1 cellular context compared by ENCODE assay signal in the genomic region with DNA sequence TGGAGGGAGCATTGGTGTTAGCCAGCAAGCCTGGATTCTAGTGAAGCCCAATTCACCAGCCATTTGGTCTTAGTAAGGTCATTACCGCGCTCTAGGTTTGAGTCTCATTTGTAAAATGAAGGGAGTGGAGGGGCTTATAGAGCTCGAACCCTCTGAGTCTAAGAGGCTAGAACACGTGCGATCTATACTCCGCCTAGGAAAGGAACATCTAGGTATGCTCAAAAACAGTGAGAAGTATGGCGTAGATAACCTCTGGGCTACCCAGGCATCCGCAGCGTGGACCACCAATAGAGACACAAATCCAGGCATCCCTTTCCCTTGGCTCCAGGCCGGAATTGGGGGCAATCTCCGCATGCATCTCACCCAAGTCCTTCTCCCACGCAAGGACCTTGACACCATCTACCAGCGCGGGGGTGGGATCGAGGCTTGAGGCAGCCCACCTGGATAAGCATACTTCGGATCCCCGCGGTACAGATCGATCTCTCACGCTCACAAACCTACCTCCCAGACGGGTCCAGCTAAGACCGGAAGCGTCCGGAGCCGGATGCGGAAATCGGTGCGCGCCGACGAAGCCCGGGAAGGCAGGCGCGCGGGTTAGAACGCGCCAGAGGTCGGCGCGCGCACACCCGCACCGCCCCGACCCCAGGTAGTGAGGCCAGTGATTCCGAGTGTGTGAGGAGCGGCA.
TF ChIP-seq lines count a peak whose summit lies in the region.

Gene METTL25B (plus strand): TSS at position 556 of the 685 bp plus-strand sequence. CDS start 636 bp downstream, outside the sequence.

TF ChIP-seq in HepG2, 621 proteins besides CTCF, POLR2A, EP300 and RAD21 (continued from another document and continues in another):
- TF ChIP-seq MXD1 (CRISPR knock-in tag; IDR thresholded peaks at IDR 0.05) (no peak; the same call in 1 of the 2 replicates), ZNF670 (CRISPR knock-in tag; IDR thresholded peaks at IDR 0.05; ENCODE audit: borderline replicate concordance) (no peak), ZNF431 (CRISPR knock-in tag; IDR thresholded peaks at IDR 0.05; ENCODE audit: borderline replicate concordance, low read depth) (no peak), FLYWCH1 (CRISPR knock-in tag; IDR thresholded peaks at IDR 0.05) (no peak), SNAPC4 (CRISPR knock-in tag; IDR thresholded peaks at IDR 0.05) (0 out of 2 replicates have a peak, but pooled peaks have one; percentile 25), KDM2A (CRISPR knock-in tag; IDR thresholded peaks at IDR 0.05; ENCODE audit: borderline replicate concordance, low read depth) (peak; percentile 57), REXO4 (CRISPR knock-in tag; IDR thresholded peaks at IDR 0.05; ENCODE audit: borderline replicate concordance) (no peak), ZNF101 (CRISPR knock-in tag; IDR thresholded peaks at IDR 0.05; ENCODE audit: borderline replicate concordance, low read depth) (no peak), ZNF83 (CRISPR knock-in tag; IDR thresholded peaks at IDR 0.05; ENCODE audit: borderline replicate concordance) (no peak), ARNTL (CRISPR knock-in tag; IDR thresholded peaks at IDR 0.05) (0 out of 2 replicates have a peak, but pooled peaks have one; percentile 28), PRPF4 (IDR thresholded peaks at IDR 0.05; ENCODE audit: low read depth, low read length, poor library complexity, severe bottlenecking) (no peak), E2F1 (CRISPR knock-in tag; IDR thresholded peaks at IDR 0.05) (no peak), ZNF639 (CRISPR knock-in tag; conservative IDR thresholded peaks at IDR 0.05) (no peak), GABPB1 (CRISPR knock-in tag; IDR thresholded peaks at IDR 0.05) (peak; percentile 95), ZNF687 (CRISPR knock-in tag; IDR thresholded peaks at IDR 0.05) (peak; percentile 70), MIER2 (CRISPR knock-in tag; IDR thresholded peaks at IDR 0.05) (no peak), ZNF746 (CRISPR knock-in tag; IDR thresholded peaks at IDR 0.05) (0 out of 2 replicates have a peak, but pooled peaks have one; percentile 45), ZNF274 (CRISPR knock-in tag; IDR thresholded peaks at IDR 0.05) (peak; percentile 19; the same call in 1 of the 2 replicates), RBM22 (optimal IDR thresholded peaks at IDR 0.05; ENCODE audit: low read length) (no peak), ZNF251 (CRISPR knock-in tag; IDR thresholded peaks at IDR 0.05) (no peak), DR1 (CRISPR knock-in tag; IDR thresholded peaks at IDR 0.05) (no peak), GRHL1 (CRISPR knock-in tag; conservative IDR thresholded peaks at IDR 0.05) (no peak), ZNF549 (CRISPR knock-in tag; IDR thresholded peaks at IDR 0.05) (no peak), KLF15 (CRISPR knock-in tag; IDR thresholded peaks at IDR 0.05; ENCODE audit: borderline replicate concordance) (no peak), SATB2 (CRISPR knock-in tag; IDR thresholded peaks at IDR 0.05) (no peak), DMAP1 (CRISPR knock-in tag; IDR thresholded peaks at IDR 0.05) (0 out of 2 replicates have a peak, but pooled peaks have one; percentile 39), ELF3 (CRISPR knock-in tag; IDR thresholded peaks at IDR 0.05) (peak; percentile 20; the same call in 1 of the 2 replicates), ZNF589 (CRISPR knock-in tag; conservative IDR thresholded peaks at IDR 0.05) (no peak), BATF2 (CRISPR knock-in tag; IDR thresholded peaks at IDR 0.05) (no peak), AHR (CRISPR knock-in tag; IDR thresholded peaks at IDR 0.05) (0 out of 2 replicates have a peak, but pooled peaks have one; percentile 68), KLF6 (CRISPR knock-in tag; IDR thresholded peaks at IDR 0.05) (no peak), NFYB (CRISPR knock-in tag; IDR thresholded peaks at IDR 0.05) (no peak), ZNF451 (CRISPR knock-in tag; IDR thresholded peaks at IDR 0.05) (no peak; the same call in 1 of the 2 replicates), ZNF510 (CRISPR knock-in tag; IDR thresholded peaks at IDR 0.05; ENCODE audit: low read depth) (no peak)
- TF ChIP-seq, protein P1, sequence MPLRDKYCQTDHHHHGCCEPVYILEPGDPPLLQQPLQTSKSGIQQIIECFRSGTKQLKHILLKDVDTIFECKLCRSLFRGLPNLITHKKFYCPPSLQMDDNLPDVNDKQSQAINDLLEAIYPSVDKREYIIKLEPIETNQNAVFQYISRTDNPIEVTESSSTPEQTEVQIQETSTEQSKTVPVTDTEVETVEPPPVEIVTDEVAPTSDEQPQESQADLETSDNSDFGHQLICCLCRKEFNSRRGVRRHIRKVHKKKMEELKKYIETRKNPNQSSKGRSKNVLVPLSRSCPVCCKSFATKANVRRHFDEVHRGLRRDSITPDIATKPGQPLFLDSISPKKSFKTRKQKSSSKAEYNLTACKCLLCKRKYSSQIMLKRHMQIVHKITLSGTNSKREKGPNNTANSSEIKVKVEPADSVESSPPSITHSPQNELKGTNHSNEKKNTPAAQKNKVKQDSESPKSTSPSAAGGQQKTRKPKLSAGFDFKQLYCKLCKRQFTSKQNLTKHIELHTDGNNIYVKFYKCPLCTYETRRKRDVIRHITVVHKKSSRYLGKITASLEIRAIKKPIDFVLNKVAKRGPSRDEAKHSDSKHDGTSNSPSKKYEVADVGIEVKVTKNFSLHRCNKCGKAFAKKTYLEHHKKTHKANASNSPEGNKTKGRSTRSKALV (CRISPR knock-in tag; IDR thresholded peaks at IDR 0.05) = no peak
- TF ChIP-seq, protein P2, sequence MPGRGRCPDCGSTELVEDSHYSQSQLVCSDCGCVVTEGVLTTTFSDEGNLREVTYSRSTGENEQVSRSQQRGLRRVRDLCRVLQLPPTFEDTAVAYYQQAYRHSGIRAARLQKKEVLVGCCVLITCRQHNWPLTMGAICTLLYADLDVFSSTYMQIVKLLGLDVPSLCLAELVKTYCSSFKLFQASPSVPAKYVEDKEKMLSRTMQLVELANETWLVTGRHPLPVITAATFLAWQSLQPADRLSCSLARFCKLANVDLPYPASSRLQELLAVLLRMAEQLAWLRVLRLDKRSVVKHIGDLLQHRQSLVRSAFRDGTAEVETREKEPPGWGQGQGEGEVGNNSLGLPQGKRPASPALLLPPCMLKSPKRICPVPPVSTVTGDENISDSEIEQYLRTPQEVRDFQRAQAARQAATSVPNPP (CRISPR knock-in tag; IDR thresholded peaks at IDR 0.05) = no peak
